In genomic region chr10:44917848-44918247, GRCh38 we compare ENCODE assay signal across 8 cellular contexts. TPM values are rescaled to one million over a fixed set of nuclear protein-coding genes. Genes with fewer than 3 reads are reported as not detected.
"Had no signal": no experiment of that assay in that cellular context is flagged by ENCODE, and none has a peak within 500 bp of the region (broad histone marks: within the 10 kb centered on the region; RNA-seq: fewer than 3 reads in every experiment).

No MANE protein-coding gene starts in this region.

- DNase-seq: GOT3, H7, IMR-90, KBM-7 had no signal

- ATAC-seq: HCT116 had no signal

RNA-seq across cellular contexts. Expression of gene TMEM72, which starts 6.7 kb away (rescaled TPM):
- total RNA-seq: GM23248, H4, H7, HT-29, IMR-90 had no signal
- polyA plus RNA-seq: GM23248, IMR-90 had no signal
